1 cellular context compared by ENCODE assay signal in genomic region chr20:54625497-54625896, GRCh38.
TF ChIP-seq lines count a peak whose summit lies in the region.

No MANE protein-coding gene starts in this region.

TF ChIP-seq in GM23338, 12 proteins besides CTCF, POLR2A, EP300 and RAD21 (continued from another document):
- no peak for TF ChIP-seq ZNF462 (CRISPR knock-in tag; IDR thresholded peaks at IDR 0.05)
